8 cellular contexts compared by ENCODE assay signal in genomic region chr3:49008627-49009026, GRCh38. TPM values are rescaled to one million over a fixed set of nuclear protein-coding genes. Genes with fewer than 3 reads are reported as not detected.
DNase-seq lines count a peak whose midpoint lies in the region; TF ChIP-seq lines count a peak whose summit lies in the region.
"Not testable (repeated sequence)": the region's sequence is repeated elsewhere in the genome, so short reads cannot be mapped to it uniquely, and the experiment has no call there.

No MANE protein-coding gene starts in this region.

- not testable (repeated sequence) for H3K27me3 ChIP-seq in HUES64 (ENCODE audit: insufficient read depth, low read length); adrenal gland; neutrophil
- peaks cover 26% of the 10 kb centered on the region for H3K27me3 ChIP-seq in endodermal cell (ENCODE audit: control insufficient read depth, insufficient read depth, low read length, poor library complexity, severe bottlenecking)

- not testable (repeated sequence) for H3K9ac ChIP-seq in HUES64 (ENCODE audit: low read depth, low read length); endodermal cell (ENCODE audit: extremely low read depth, low read length, poor library complexity, severe bottlenecking)

- intact Hi-C loops in adrenal gland (cut with DNase I): not testable (repeated sequence)

- not testable (repeated sequence) for DNase-seq in adrenal gland; endodermal cell; immature natural killer cell; substantia nigra (lab: John Stamatoyannopoulos, UW)

- H3K4me3 Mint-ChIP-seq in endodermal cell (peak overlapping the region; percentile 97), immature natural killer cell (peak overlapping the region; percentile 97 to 100 (median 99))

- peak overlapping the region; percentile 95 for H3K27ac ChIP-seq in C4-2B
- not testable (repeated sequence) for H3K27ac ChIP-seq in HUES64 (ENCODE audit: low read depth, low read length); endodermal cell (ENCODE audit: low read depth, low read length)
- peak overlapping the region; percentile 99 for H3K27ac ChIP-seq in VCaP
- peak overlapping the region in 4 of 5 donors; percentile 84 to 95 (median 92) for H3K27ac ChIP-seq in adrenal gland
- H3K27ac ChIP-seq in neutrophil: peak overlapping the region; percentile 89
- peak overlapping the region; percentile 80 for H3K27ac ChIP-seq in substantia nigra (ENCODE audit: low read depth, low read length, poor library complexity, severe bottlenecking)

- H3K9me3 Mint-ChIP-seq in endodermal cell, immature natural killer cell: not testable (repeated sequence)

- peaks cover 19% of the 10 kb centered on the region for H3K4me1 Mint-ChIP-seq in endodermal cell
- peaks cover 28 to 41% of the 10 kb centered on the region in 2 donors for H3K4me1 Mint-ChIP-seq in immature natural killer cell

- peak overlapping the region; percentile 96 for H3K4me3 ChIP-seq in HUES64 (ENCODE audit: low read length)
- peak overlapping the region in 1 of 4 donors; percentile 66 for H3K4me3 ChIP-seq in adrenal gland
- peak overlapping the region; percentile 87 for H3K4me3 ChIP-seq in endodermal cell (ENCODE audit: low read length)
- peak overlapping the region in 1 of 2 experiments; percentile 83 for H3K4me3 ChIP-seq in neutrophil (ENCODE audit: low read depth in 1 of 2, low read length in 1 of 2)

- not testable (repeated sequence) for H3K9me3 ChIP-seq in HUES64 (ENCODE audit: insufficient read depth, low read depth, low read length); adrenal gland (replicated peaks in 1 of 3); endodermal cell (ENCODE audit: control insufficient read depth, low read length); neutrophil

- peaks cover 29% of the 10 kb centered on the region for H3K27me3 Mint-ChIP-seq in endodermal cell (ENCODE audit: insufficient read depth)
- H3K27me3 Mint-ChIP-seq in immature natural killer cell (ENCODE audit: low read depth in 3 of 3): not testable (repeated sequence)

- not testable (repeated sequence) for TF ChIP-seq POLR2A in adrenal gland (IDR thresholded peaks at IDR 0.05)

- H3K36me3 Mint-ChIP-seq in endodermal cell (ENCODE audit: low read depth): peaks cover 17% of the 10 kb centered on the region
- H3K36me3 Mint-ChIP-seq in immature natural killer cell: not testable (repeated sequence)

- H3K27ac Mint-ChIP-seq in endodermal cell (peak overlapping the region; percentile 32), immature natural killer cell (peak overlapping the region; percentile 87 to 99 (median 96))

- 96% methylated on average over 5 of the region's 5 CpGs for WGBS in HUES64
- 77 to 89% (median 84%) methylated on average over 5 of the region's 5 CpGs for WGBS in adrenal gland, 4 donors
- WGBS in endodermal cell (ENCODE audit: insufficient coverage in 1 of 2, insufficient read length in 1 of 2), 2 experiments: 91% methylated on average over 5 of the region's 5 CpGs; no CpG with 5 or more reads in 1 of the 2 experiments

- H3K36me3 ChIP-seq in HUES64 (ENCODE audit: insufficient read depth, low read length) (peaks cover 30% of the 10 kb centered on the region), adrenal gland (replicated peaks in 1 of 2) (peaks cover 0 to 14% of the 10 kb centered on the region in 2 donors), endodermal cell (ENCODE audit: control insufficient read depth, insufficient read depth, low read length) (peaks cover 28% of the 10 kb centered on the region), neutrophil (peaks cover 17% of the 10 kb centered on the region)

- not testable (repeated sequence) for H3K4me1 ChIP-seq in HUES64 (ENCODE audit: insufficient read depth, low read length); endodermal cell (ENCODE audit: control insufficient read depth, insufficient read depth, low read length)
- peaks cover 27 to 43% of the 10 kb centered on the region in 2 donors for H3K4me1 ChIP-seq in adrenal gland (replicated peaks in 1 of 2)
- H3K4me1 ChIP-seq in neutrophil (ENCODE audit: control insufficient read depth in 1 of 2, insufficient read depth in 1 of 2, low read depth in 1 of 2, low read length in 1 of 2): peaks cover 24 to 35% of the 10 kb centered on the region in 2 experiments

- not testable (repeated sequence) for TF ChIP-seq CTCF in C4-2B (conservative IDR thresholded peaks at IDR 0.05); VCaP (conservative IDR thresholded peaks at IDR 0.05); adrenal gland (IDR thresholded peaks at IDR 0.05); endodermal cell (conservative IDR thresholded peaks at IDR 0.05); neutrophil (IDR thresholded peaks at IDR 0.05)

RNA-seq across cellular contexts. Expression of gene WDR6, which starts 1.4 kb away (rescaled TPM):
- 102 TPM for polyA plus RNA-seq in HUES64 (2013, experiment 1 of 2)
- 90.3 TPM for polyA plus RNA-seq in HUES64 (2013, experiment 2 of 2)
- 100 to 1,000 TPM; 106 to 431 (median 177) TPM for total RNA-seq in adrenal gland
- polyA plus RNA-seq in adrenal gland: 100 to 1,000 TPM in 2 of 3 donors, 10 to 100 TPM in 1; 86.0 to 699 (median 442) TPM
- total RNA-seq in endodermal cell: 100 to 1,000 TPM; 106 to 166 TPM
- polyA plus RNA-seq in endodermal cell (2013, experiment 1 of 2): 171 TPM
- 134 TPM for polyA plus RNA-seq in endodermal cell (2013, experiment 2 of 2)
- 100 to 1,000 TPM in 1 of 3 donors, 10 to 100 TPM in 2; 56.8 to 114 (median 70.6) TPM for polyA plus RNA-seq in immature natural killer cell

RNA-seq across cellular contexts. Expression of gene DALRD3, which starts 9.8 kb away (rescaled TPM):
- polyA plus RNA-seq in HUES64 (2013, experiment 1 of 2): 23.3 TPM
- 27.9 TPM for polyA plus RNA-seq in HUES64 (2013, experiment 2 of 2)
- 10 to 100 TPM; 18.4 to 87.9 (median 46.7) TPM for total RNA-seq in adrenal gland
- polyA plus RNA-seq in adrenal gland: 10 to 100 TPM; 22.8 to 65.2 (median 53.1) TPM
- 10 to 100 TPM; 40.8 to 41.9 TPM for total RNA-seq in endodermal cell
- polyA plus RNA-seq in endodermal cell (2013, experiment 1 of 2): 47.1 TPM
- 38.8 TPM for polyA plus RNA-seq in endodermal cell (2013, experiment 2 of 2)
- 10 to 100 TPM; 17.1 to 26.9 (median 21.8) TPM for polyA plus RNA-seq in immature natural killer cell

RNA-seq across cellular contexts. Expression of gene NDUFAF3, which starts 13.3 kb away (rescaled TPM):
- 25.2 TPM for polyA plus RNA-seq in HUES64 (2013, experiment 1 of 2)
- polyA plus RNA-seq in HUES64 (2013, experiment 2 of 2): 35.8 TPM
- total RNA-seq in adrenal gland (100 to 1,000 TPM in 7 of 8 donors, 10 to 100 TPM in 1; 87.2 to 442 (median 173) TPM), endodermal cell (10 to 100 TPM; 32.9 to 39.1 TPM)
- polyA plus RNA-seq in adrenal gland (100 to 1,000 TPM; 102 to 578 (median 269) TPM), immature natural killer cell (100 to 1,000 TPM; 118 to 204 (median 142) TPM)
- polyA plus RNA-seq in endodermal cell (2013, experiment 1 of 2): 54.3 TPM
- polyA plus RNA-seq in endodermal cell (2013, experiment 2 of 2): 50.4 TPM

RNA-seq across cellular contexts. Expression of gene P4HTM, which starts 18.6 kb away (rescaled TPM):
- 9.9 TPM for polyA plus RNA-seq in HUES64 (2013, experiment 1 of 2)
- polyA plus RNA-seq in HUES64 (2013, experiment 2 of 2): 12.2 TPM
- 100 to 1,000 TPM in 4 of 8 donors, 10 to 100 TPM in 4; 56.7 to 174 (median 102) TPM for total RNA-seq in adrenal gland
- 100 to 1,000 TPM in 2 of 3 donors, 10 to 100 TPM in 1; 26.6 to 155 (median 129) TPM for polyA plus RNA-seq in adrenal gland
- 10 to 100 TPM; 12.4 to 17.6 TPM for total RNA-seq in endodermal cell
- polyA plus RNA-seq in endodermal cell (2013, experiment 1 of 2): 26.5 TPM
- polyA plus RNA-seq in endodermal cell (2013, experiment 2 of 2): 19.4 TPM
- polyA plus RNA-seq in immature natural killer cell: 10 to 100 TPM; 16.8 to 26.8 (median 24.9) TPM

RNA-seq across cellular contexts. Expression of gene IMPDH2, which starts 20.6 kb away (rescaled TPM):
- polyA plus RNA-seq in HUES64 (2013, experiment 1 of 2): 202 TPM
- 235 TPM for polyA plus RNA-seq in HUES64 (2013, experiment 2 of 2)
- 100 to 1,000 TPM; 113 to 208 (median 127) TPM for total RNA-seq in adrenal gland
- polyA plus RNA-seq in adrenal gland: 100 to 1,000 TPM; 145 to 171 (median 152) TPM
- total RNA-seq in endodermal cell: 100 to 1,000 TPM; 180 to 195 TPM
- 242 TPM for polyA plus RNA-seq in endodermal cell (2013, experiment 1 of 2)
- polyA plus RNA-seq in endodermal cell (2013, experiment 2 of 2): 211 TPM
- polyA plus RNA-seq in immature natural killer cell: 10 to 100 TPM; 44.8 to 52.6 (median 52.0) TPM
